Comparison of ENCODE assay signal across 10 cellular contexts in genomic region chr12:67826946-67827719, GRCh38.
DNase-seq lines count a peak whose midpoint lies in the region; ATAC-seq, FAIRE-seq and TF ChIP-seq lines count a peak whose summit lies in the region.
"Had no signal": no experiment of that assay in that cellular context is flagged by ENCODE, and none has a peak within 500 bp of the region (broad histone marks: within the 10 kb centered on the region; RNA-seq: fewer than 3 reads in every experiment).

No MANE protein-coding gene starts in this region.

- no peak for FAIRE-seq in RCC 7860 (lab: Jason Lieb, UNC)
- FAIRE-seq in pancreas (lab: Jason Lieb, UNC): no peak

- H3K9me3 Mint-ChIP-seq in CD14-positive monocyte: peaks cover 0 to 2% (median 0%) of the 10 kb centered on the region in 7 donors
- H3K9me3 Mint-ChIP-seq: naive thymus-derived CD8-positive, alpha-beta T cell had no signal

- WGBS in pancreas, 2 donors: 86 to 90% methylated on average over 5 of the region's 5 CpGs

- intact Hi-C loops in pancreas (cut with DNase I) (no loop called here), posterior vena cava (cut with DNase I) (loop anchor here in 1 of 2 donors (5.0 kb wide), 1 partner anchor 395 kb away; no protein-coding TSS in a partner anchor), CD14-positive monocyte (cut with micrococcal nuclease) (no loop called here)

- no peak overlapping the region for H3K27ac Mint-ChIP-seq in CD14-positive monocyte

- no peaks in the 10 kb centered on the region for H3K36me3 Mint-ChIP-seq in CD14-positive monocyte
- H3K36me3 Mint-ChIP-seq: naive thymus-derived CD8-positive, alpha-beta T cell had no signal

- H3K9me3 ChIP-seq in pancreas: no peaks in the 10 kb centered on the region

- H3K36me3 ChIP-seq in pancreas: no peaks in the 10 kb centered on the region

- DNase-seq in AG20443 (ENCODE audit: low spot score) (peak; percentile 16), RCC 7860 (ENCODE audit: low spot score) (peak; percentile 50), fibroblast of mammary gland (ENCODE audit: low read depth) (peak; percentile 24), pancreas (no peak), posterior vena cava (ENCODE audit: low spot score) (no peak), CD14-positive monocyte (ENCODE audit: low spot score) (no peak)
- no peak for DNase-seq in activated naive CD4-positive, alpha-beta T cell treated with anti-CD3 and anti-CD28 coated beads, Interleukin-2, amount 50 U/mL, for 16 hours
- DNase-seq: naive thymus-derived CD8-positive, alpha-beta T cell had no signal

- no peaks in the 10 kb centered on the region for H3K27me3 ChIP-seq in pancreas

- H3K4me1 ChIP-seq in pancreas: no peaks in the 10 kb centered on the region

- H3K4me1 Mint-ChIP-seq in CD14-positive monocyte: no peaks in the 10 kb centered on the region

- peak overlapping the region in 2 of 4 donors; percentile 26 to 53 for H3K27ac ChIP-seq in pancreas
- H3K27ac ChIP-seq: KMS-11 had no signal

- no peak overlapping the region for H3K4me3 Mint-ChIP-seq in CD14-positive monocyte

- H3K4me3 ChIP-seq in fibroblast of mammary gland (ENCODE audit: control insufficient read depth, low read depth, low read length): peak overlapping the region; percentile 58
- peak overlapping the region in 1 of 4 donors; percentile 6 for H3K4me3 ChIP-seq in pancreas

- ATAC-seq in pancreas: peak in 3 of 4 donors; percentile 19 to 35 (median 31)
- ATAC-seq in HG03439 (IDR thresholded peaks at IDR 0.05; ENCODE audit: unreplicated experiment): no peak
- ATAC-seq: naive thymus-derived CD8-positive, alpha-beta T cell had no signal

- no peak for TF ChIP-seq CTCF in fibroblast of mammary gland (conservative IDR thresholded peaks at IDR 0.05; ENCODE audit: control insufficient read depth, insufficient read depth, low read depth, low read length)
- TF ChIP-seq CTCF in pancreas (IDR thresholded peaks at IDR 0.05): no peak
- TF ChIP-seq CTCF in CD14-positive monocyte (IDR thresholded peaks at IDR 0.05): no peak

- no peaks in the 10 kb centered on the region for H3K27me3 Mint-ChIP-seq in CD14-positive monocyte (ENCODE audit: low read depth in 3 of 3)
- H3K27me3 Mint-ChIP-seq: naive thymus-derived CD8-positive, alpha-beta T cell had no signal

Comparison
In these comparisons a context has a peak if more than half of its experiments do, and no peak if none do; other contexts are left out.
1. DNase-seq: peak in AG20443 (single experiment), RCC 7860 (single experiment) and fibroblast of mammary gland (single experiment); none in pancreas (0 of 6), posterior vena cava (single experiment), CD14-positive monocyte (single experiment) and activated naive CD4-positive, alpha-beta T cell treated with anti-CD3 and anti-CD28 coated beads, Interleukin-2, amount 50 U/mL, for 16 hours (single experiment).